In genomic region chr1:7783826-7784491, GRCh38 we compare ENCODE assay signal across 1 cellular context.
TF ChIP-seq lines count a peak whose summit lies in the region.

TSS of gene PER3 (plus strand) at chr1:7784291. CDS start at chr1:7784878, 587 bp downstream.

TF ChIP-seq in HepG2, 621 proteins besides CTCF, POLR2A, EP300 and RAD21 (continued from another document):
- TF ChIP-seq ZNF547 (CRISPR knock-in tag; IDR thresholded peaks at IDR 0.05): no peak
- no peak for TF ChIP-seq ZMYM2 (CRISPR knock-in tag; IDR thresholded peaks at IDR 0.05)
- no peak for TF ChIP-seq SIX1 (CRISPR knock-in tag; IDR thresholded peaks at IDR 0.05; ENCODE audit: borderline replicate concordance)
- peak; percentile 78 for TF ChIP-seq NFYC (CRISPR knock-in tag; IDR thresholded peaks at IDR 0.05)
- TF ChIP-seq SP1 (IDR thresholded peaks at IDR 0.05): no peak
- peak; percentile 78 for TF ChIP-seq SP1 (CRISPR knock-in tag; IDR thresholded peaks at IDR 0.05)
- no peak for TF ChIP-seq HNRNPUL1 (IDR thresholded peaks at IDR 0.05; ENCODE audit: low read depth, low read length)
- no peak for TF ChIP-seq KLF11 (CRISPR knock-in tag; IDR thresholded peaks at IDR 0.05)
